In genomic region chr1:205313681-205314308, GRCh38 we compare ENCODE assay signal across 9 cellular contexts. TPM values are rescaled to one million over a fixed set of nuclear protein-coding genes. Genes with fewer than 3 reads are reported as not detected.
DNase-seq lines count a peak whose midpoint lies in the region; ATAC-seq, FAIRE-seq and TF ChIP-seq lines count a peak whose summit lies in the region.
"Had no signal": no experiment of that assay in that cellular context is flagged by ENCODE, and none has a peak within 500 bp of the region (broad histone marks: within the 10 kb centered on the region; RNA-seq: fewer than 3 reads in every experiment).

No MANE protein-coding gene starts in this region.

- no peak overlapping the region for H2AFZ ChIP-seq in HepG2 (ENCODE audit: low read length)

- 77% methylated on average over 18 of the region's 18 CpGs for WGBS in HepG2 (ENCODE audit: low lambda C conversion rate)

- no peak overlapping the region for H3K9ac ChIP-seq in HepG2 (ENCODE audit: insufficient read depth, low read depth, low read length)

- TF ChIP-seq CTCF in dorsolateral prefrontal cortex (IDR thresholded peaks at IDR 0.05 in 54 of 56, conservative IDR thresholded peaks at IDR 0.05 in 2 of 56; ENCODE audit: low read depth in 1 of 56, partially characterized antibody in 56 of 56): no peak
- TF ChIP-seq CTCF in HepG2 (CRISPR knock-in tag; IDR thresholded peaks at IDR 0.05): no peak

- peaks cover 24% of the 10 kb centered on the region for H3K79me2 ChIP-seq in HepG2 (ENCODE audit: insufficient read depth, low read length)

- H3K27ac Mint-ChIP-seq in CD4-positive, alpha-beta memory T cell: peak overlapping the region; percentile 81 to 95 (median 88)
- H3K27ac Mint-ChIP-seq in T-cell: peak overlapping the region; percentile 95

- H3K4me3 Mint-ChIP-seq in CD4-positive, alpha-beta memory T cell: peak overlapping the region; percentile 82 to 93 (median 86)
- peak overlapping the region; percentile 82 to 95 (median 84) for H3K4me3 Mint-ChIP-seq in T-cell

- peaks cover 36% of the 10 kb centered on the region for H3K36me3 ChIP-seq in CD4-positive, alpha-beta memory T cell (ENCODE audit: insufficient read depth, low read length)
- H3K36me3 ChIP-seq in HepG2 (replicated peaks in 1 of 2; ENCODE audit: control insufficient read depth in 1 of 2, insufficient read depth in 2 of 2, low read length in 2 of 2): peaks cover 15 to 22% of the 10 kb centered on the region in 2 experiments; a peak in 4 of 5 replicates

- peak overlapping the region; percentile 17 to 20 for H3K4me3 ChIP-seq in CD4-positive, alpha-beta memory T cell (ENCODE audit: low read length in 2 of 2)
- peak overlapping the region in 55 of 59 donors; percentile 0 to 59 (median 34) for H3K4me3 ChIP-seq in dorsolateral prefrontal cortex
- no peak overlapping the region for H3K4me3 ChIP-seq in HepG2 (replicated peaks in 1 of 3; ENCODE audit: insufficient read depth in 1 of 3, low read depth in 2 of 3, low read length in 3 of 3)

- no peak overlapping the region; the same call in 1 of the 2 replicates for H3K4me2 ChIP-seq in HepG2 (ENCODE audit: low read depth, low read length)

- H3K27me3 Mint-ChIP-seq in CD4-positive, alpha-beta memory T cell: no peaks in the 10 kb centered on the region
- H3K27me3 Mint-ChIP-seq in T-cell: no peaks in the 10 kb centered on the region

- no peaks in the 10 kb centered on the region; the same call in 1 of the 2 replicates for H4K20me1 ChIP-seq in HepG2 (ENCODE audit: insufficient read depth, low read length)

- CTCF ChIA-PET in CD4-positive, alpha-beta memory T cell (lab: Charles Lee; ENCODE audit: partially characterized antibody): interaction anchor here (0.7 to 23.6 kb wide), 7 partner anchors 12 to 40 kb away, joined by 3 to 1429 read pairs (median 3); no protein-coding TSS in a partner anchor
- CTCF ChIA-PET in T-cell (lab: Charles Lee): interaction anchor here (0.5 to 2.7 kb wide), 11 partner anchors 11 to 917 kb away, joined by 3 to 10 read pairs (median 3); no protein-coding TSS in a partner anchor
- CTCF ChIA-PET in HepG2 (lab: Yijun Ruan, JAX; ENCODE audit: low intra/inter-chr PET ratio, low total read pairs): no interaction called here

- no peaks in the 10 kb centered on the region for H3K9me3 Mint-ChIP-seq in CD4-positive, alpha-beta memory T cell
- H3K9me3 Mint-ChIP-seq in T-cell: no peaks in the 10 kb centered on the region

- peaks cover 86% of the 10 kb centered on the region for H3K4me1 ChIP-seq in CD4-positive, alpha-beta memory T cell (ENCODE audit: insufficient read depth, low read length)
- H3K4me1 ChIP-seq in HepG2 (ENCODE audit: insufficient read depth, low read length): peaks cover 57% of the 10 kb centered on the region

- no peaks in the 10 kb centered on the region for H3K9me3 ChIP-seq in CD4-positive, alpha-beta memory T cell (ENCODE audit: control insufficient read depth in 1 of 2, low read length in 2 of 2)
- no peaks in the 10 kb centered on the region for H3K9me3 ChIP-seq in HepG2 (ENCODE audit: low read length)

- BruUV-seq in HepG2 (replicated peaks; lab: Mats Ljungman, UMichigan): no TSS peak

- H3K36me3 Mint-ChIP-seq in CD4-positive, alpha-beta memory T cell: peaks cover 34 to 49% of the 10 kb centered on the region in 2 donors
- peaks cover 32% of the 10 kb centered on the region for H3K36me3 Mint-ChIP-seq in T-cell

- H3K4me1 Mint-ChIP-seq in CD4-positive, alpha-beta memory T cell: peaks cover 66 to 95% (median 79%) of the 10 kb centered on the region in 4 donors
- peaks cover 93 to 97% (median 93%) of the 10 kb centered on the region in 3 donors for H3K4me1 Mint-ChIP-seq in T-cell

- H3K27ac ChIP-seq in CD4-positive, alpha-beta memory T cell (ENCODE audit: low read depth, low read length): peak overlapping the region; percentile 2
- H3K27ac ChIP-seq in dorsolateral prefrontal cortex (peak overlapping the region in 56 of 59 donors; percentile 12 to 87 (median 74)), HepG2 (ENCODE audit: extremely low read length, insufficient read depth, low read length) (no peak overlapping the region)

- no peaks in the 10 kb centered on the region for H3K27me3 ChIP-seq in CD4-positive, alpha-beta memory T cell (ENCODE audit: insufficient read depth, low read length)
- H3K27me3 ChIP-seq in dorsolateral prefrontal cortex: no peaks in the 10 kb centered on the region
- no peaks in the 10 kb centered on the region; a peak in 1 of 5 replicates for H3K27me3 ChIP-seq in HepG2 (ENCODE audit: control insufficient read depth in 1 of 2, insufficient read depth in 2 of 2, low read length in 2 of 2)

- in situ Hi-C loops in HepG2 (cut with HindIII; ENCODE audit: extremely low pct_ligation_motif_present, low pct_unique_long_range_greater_than_20kb): no loop called here

- intact Hi-C loops in CD4-positive, alpha-beta memory T cell (cut with micrococcal nuclease): loop anchor here (1.0 kb wide), 2 partner anchors 28 to 38 kb away; no protein-coding TSS in a partner anchor
- intact Hi-C loops in dorsolateral prefrontal cortex (cut with DNase I) (no loop called here), HepG2 (cut with micrococcal nuclease; ENCODE audit: unreplicated experiment) (no loop called here)

- DNase-seq in CD4-positive, alpha-beta memory T cell: peak in 2 of 5 donors; percentile 18 to 54
- DNase-seq in T-cell: peak in 33 of 34 experiments; percentile 7 to 70 (median 40)
- DNase-seq in dorsolateral prefrontal cortex: peak in 8 of 10 donors; percentile 25 to 74 (median 40)
- DNase-seq in HepG2 (ENCODE audit: low spot score): no peak
- DNase-seq in stimulated activated naive CD8-positive, alpha-beta T cell treated with anti-CD3 and anti-CD28 coated beads, Interleukin-15, Interleukin-2, amounts not matched to agents 100 U/mL and 50 U/mL, for 24 hours: peak; percentile 65

- no peak for TF ChIP-seq POLR2A in HepG2 (IDR thresholded peaks at IDR 0.05; ENCODE audit: insufficient read depth in 1 of 2, low read depth in 2 of 2, low read length in 2 of 2)

- POLR2A ChIA-PET in CD4-positive, alpha-beta memory T cell (lab: Charles Lee; ENCODE audit: partially characterized antibody): interaction anchor here (0.7 to 22.4 kb wide), 7 partner anchors 8 to 172 kb away, joined by 3 to 1030 read pairs (median 4); no protein-coding TSS in a partner anchor
- POLR2A ChIA-PET in T-cell (lab: Charles Lee) (interaction anchor here in 1 of 2 donors (1.8 kb wide), 1 partner anchor 28 kb away, joined by 11 read pairs; no protein-coding TSS in a partner anchor), HepG2 (lab: Yijun Ruan, JAX) (interaction anchor here (1.2 to 2.1 kb wide), 2 partner anchors 12 to 19 kb away, joined by 3 to 9 read pairs; no protein-coding TSS in a partner anchor)

- no peak for FAIRE-seq in HepG2 (lab: Jason Lieb, UNC)
- FAIRE-seq: keratinocyte had no signal

- peak; percentile 64 for ATAC-seq in HG02588 (IDR thresholded peaks at IDR 0.05; ENCODE audit: unreplicated experiment)
- peak; percentile 62 to 87 (median 68) for ATAC-seq in T-cell (replicated peaks in 1 of 4)
- ATAC-seq in HepG2: no peak
- peak; percentile 78 for ATAC-seq in stimulated activated naive CD8-positive, alpha-beta T cell treated with anti-CD3 and anti-CD28 coated beads, Interleukin-15, Interleukin-2, amounts not matched to agents 100 U/mL and 50 U/mL, for 24 hours
- ATAC-seq in GM18870 (IDR thresholded peaks at IDR 0.05; ENCODE audit: unreplicated experiment): no peak
- ATAC-seq in GM21390 (IDR thresholded peaks at IDR 0.05; ENCODE audit: unreplicated experiment): no peak

- TF ChIP-seq RAD21 in HepG2 (CRISPR knock-in tag; IDR thresholded peaks at IDR 0.05): no peak

- TF ChIP-seq EP300 in HepG2 (IDR thresholded peaks at IDR 0.05; ENCODE audit: low read depth in 2 of 2, low read length in 2 of 2) (no peak), HepG2 (CRISPR knock-in tag; IDR thresholded peaks at IDR 0.05; ENCODE audit: borderline replicate concordance) (no peak; the same call in 1 of the 2 replicates)

RNA-seq across cellular contexts. Expression of gene NUAK2, which starts 7.8 kb away (rescaled TPM):
- total RNA-seq in CD4-positive, alpha-beta memory T cell: 10 to 100 TPM; 32.5 to 32.8 TPM
- polyA plus RNA-seq in CD4-positive, alpha-beta memory T cell: 10 to 100 TPM in 1 of 2 donors, 1 to 10 TPM in 1; 8.5 to 35.7 TPM
- total RNA-seq in T-cell: 10 to 100 TPM; 15.0 to 38.7 (median 32.7) TPM
- 1 to 10 TPM in 102 of 120 experiments, under 1 TPM in 18; 0.55 to 5.2 (median 1.7) TPM for total RNA-seq in dorsolateral prefrontal cortex
- 1.1 and 1.2 TPM in 2 replicates for total RNA-seq in HepG2 (2016; rRNA removed; fragmentation: Illumina TruSeq; extraction: Trizol)
- total RNA-seq in HepG2 (2016; cell fraction: cytosol; rRNA removed; fragmentation: Illumina TruSeq; extraction: Trizol; ENCODE audit: low read depth): 0.10 and 0.18 TPM in 2 replicates
- total RNA-seq in HepG2 (2016; cell fraction: insoluble cytoplasmic fraction; rRNA removed; fragmentation: Illumina TruSeq; extraction: Trizol): 0.79 and 1.1 TPM in 2 replicates
- 0.65 and 0.71 TPM in 2 replicates for total RNA-seq in HepG2 (2016; cell fraction: membrane; rRNA removed; fragmentation: Illumina TruSeq; extraction: Trizol)
- total RNA-seq in HepG2 (2016; cell fraction: nucleus; rRNA removed; fragmentation: Illumina TruSeq; extraction: Trizol): 1.5 and 1.6 TPM in 2 replicates
- 0.68 and 0.75 TPM in 2 replicates for polyA plus RNA-seq in HepG2 (2011; rRNA removed)
- 0.47 and 0.54 TPM in 2 replicates for polyA plus RNA-seq in HepG2 (2011; cell fraction: cytosol; rRNA removed)
- polyA plus RNA-seq in HepG2 (2011; cell fraction: nucleus; rRNA removed): 1.2 TPM in 2 replicates
- polyA plus RNA-seq in HepG2 (2012): 0.35 and 0.38 TPM in 2 replicates
- polyA plus RNA-seq in HepG2 (2016; cell fraction: cytosol; fragmentation: Illumina TruSeq; extraction: Trizol; ENCODE audit: low read depth): 0.17 and 0.19 TPM in 2 replicates
- 0.99 and 1.4 TPM in 2 replicates for polyA plus RNA-seq in HepG2 (2016; cell fraction: insoluble cytoplasmic fraction; fragmentation: Illumina TruSeq; extraction: Trizol; ENCODE audit: low read depth)
- 0.41 and 0.78 TPM in 2 replicates for polyA plus RNA-seq in HepG2 (2016; cell fraction: membrane; fragmentation: Illumina TruSeq; extraction: Trizol; ENCODE audit: low read depth)
- polyA plus RNA-seq in HepG2 (2016; cell fraction: nucleus; fragmentation: Illumina TruSeq; extraction: Trizol; ENCODE audit: insufficient read depth, low read depth): 2.5 and 3.1 TPM in 2 replicates
- 1.7 and 4.8 TPM in 2 replicates for polyA minus RNA-seq in HepG2 (2011; rRNA and poly(A)+ RNA removed; ENCODE audit: low replicate concordance)
- 0.89 and 1.3 TPM in 2 replicates for polyA minus RNA-seq in HepG2 (2011; cell fraction: cytosol; rRNA and poly(A)+ RNA removed)
- 1.2 and 1.7 TPM in 2 replicates for polyA minus RNA-seq in HepG2 (2011; cell fraction: nucleus; rRNA and poly(A)+ RNA removed)

RNA-seq across cellular contexts. Expression of gene KLHDC8A, which starts 42.9 kb away (rescaled TPM):
- total RNA-seq in CD4-positive, alpha-beta memory T cell: not detected
- polyA plus RNA-seq in CD4-positive, alpha-beta memory T cell: not detected
- total RNA-seq in T-cell: under 1 TPM in 1 of 5 donors, not detected in 4; 0.30 TPM
- 10 to 100 TPM in 40 of 120 experiments, 1 to 10 TPM in 80; 3.8 to 21.1 (median 8.4) TPM for total RNA-seq in dorsolateral prefrontal cortex
- not detected in 2 replicates for total RNA-seq in HepG2 (2016; rRNA removed; fragmentation: Illumina TruSeq; extraction: Trizol)
- total RNA-seq in HepG2 (2016; cell fraction: cytosol; rRNA removed; fragmentation: Illumina TruSeq; extraction: Trizol; ENCODE audit: low read depth): not detected in 2 replicates
- not detected in 2 replicates for total RNA-seq in HepG2 (2016; cell fraction: insoluble cytoplasmic fraction; rRNA removed; fragmentation: Illumina TruSeq; extraction: Trizol)
- not detected in 2 replicates for total RNA-seq in HepG2 (2016; cell fraction: membrane; rRNA removed; fragmentation: Illumina TruSeq; extraction: Trizol)
- not detected in 2 replicates for total RNA-seq in HepG2 (2016; cell fraction: nucleus; rRNA removed; fragmentation: Illumina TruSeq; extraction: Trizol)
- polyA plus RNA-seq in HepG2 (2011; rRNA removed): not detected in 2 replicates
- polyA plus RNA-seq in HepG2 (2011; cell fraction: cytosol; rRNA removed): not detected in 2 replicates
- not detected in 2 replicates for polyA plus RNA-seq in HepG2 (2011; cell fraction: nucleus; rRNA removed)
- polyA plus RNA-seq in HepG2 (2012): not detected in 2 replicates
- polyA plus RNA-seq in HepG2 (2016; cell fraction: cytosol; fragmentation: Illumina TruSeq; extraction: Trizol; ENCODE audit: low read depth): not detected in 2 replicates
- polyA plus RNA-seq in HepG2 (2016; cell fraction: insoluble cytoplasmic fraction; fragmentation: Illumina TruSeq; extraction: Trizol; ENCODE audit: low read depth): not detected in 2 replicates
- not detected in 2 replicates for polyA plus RNA-seq in HepG2 (2016; cell fraction: membrane; fragmentation: Illumina TruSeq; extraction: Trizol; ENCODE audit: low read depth)
- polyA plus RNA-seq in HepG2 (2016; cell fraction: nucleus; fragmentation: Illumina TruSeq; extraction: Trizol; ENCODE audit: insufficient read depth, low read depth): not detected in 2 replicates
- polyA minus RNA-seq in HepG2 (2011; rRNA and poly(A)+ RNA removed; ENCODE audit: low replicate concordance): 0.77 TPM in 1 of 2 replicates, not detected in the other
- polyA minus RNA-seq in HepG2 (2011; cell fraction: cytosol; rRNA and poly(A)+ RNA removed): not detected in 2 replicates
- polyA minus RNA-seq in HepG2 (2011; cell fraction: nucleus; rRNA and poly(A)+ RNA removed): not detected in 2 replicates
- polyA plus RNA-seq: keratinocyte had no signal

Comparison
In these comparisons a context has a peak if more than half of its experiments do, and no peak if none do; other contexts are left out.
1. H3K4me3 ChIP-seq: peak in CD4-positive, alpha-beta memory T cell (2 of 2) and dorsolateral prefrontal cortex (55 of 59); none in HepG2 (0 of 3).
2. ATAC-seq: peak in HG02588 (single experiment), T-cell (4 of 4) and stimulated activated naive CD8-positive, alpha-beta T cell treated with anti-CD3 and anti-CD28 coated beads, Interleukin-15, Interleukin-2, amounts not matched to agents 100 U/mL and 50 U/mL, for 24 hours (single experiment); none in HepG2 (single experiment), GM18870 (single experiment) and GM21390 (single experiment).